Comparison of ENCODE assay signal across 8 cellular contexts in the genomic region with DNA sequence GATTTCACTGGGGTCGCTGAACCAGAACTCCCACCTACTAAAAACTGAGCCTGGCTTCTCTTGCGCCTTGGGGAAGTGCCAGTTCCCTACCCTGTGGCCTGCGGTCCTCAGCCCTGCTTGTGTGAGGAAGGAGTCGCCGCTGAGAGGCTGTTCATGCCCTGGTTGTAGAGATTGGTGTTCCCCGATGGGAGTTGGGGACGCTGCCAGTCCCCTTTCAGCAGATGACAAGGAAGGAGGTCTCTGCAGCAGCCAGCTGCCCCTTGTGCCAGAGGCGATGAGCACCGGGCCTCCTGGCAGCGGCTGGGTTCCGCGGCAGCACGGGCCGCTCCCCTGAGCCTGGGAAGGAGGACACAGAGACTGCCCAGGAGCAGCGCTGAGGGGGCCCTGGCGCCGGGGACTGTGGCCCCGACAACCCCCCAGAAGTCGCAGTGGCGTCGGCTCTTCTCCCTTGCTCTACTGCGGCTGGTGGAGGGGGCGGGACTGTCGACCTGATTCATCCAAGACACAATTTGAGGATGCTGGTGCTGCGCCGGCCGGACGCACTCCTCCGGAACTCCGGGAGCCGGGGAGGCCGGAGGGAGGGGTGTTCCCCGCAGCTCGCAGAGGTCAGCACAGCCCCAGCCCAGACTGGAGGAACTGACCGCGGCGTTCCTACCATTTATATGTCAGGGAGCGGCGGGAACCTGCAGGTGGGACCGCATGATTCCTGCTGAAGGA. TPM values are rescaled to one million over a fixed set of nuclear protein-coding genes. Genes with fewer than 3 reads are reported as not detected.
A peak's percentile ranks its signal among the peaks of the same experiment; 100 is the strongest.
DNase-seq lines count a peak whose midpoint lies in the region; ATAC-seq, FAIRE-seq and TF ChIP-seq lines count a peak whose summit lies in the region.

No MANE protein-coding gene starts in this region.

- DNase-seq in GM12878 (ENCODE audit: low read depth, low spot score) (no peak), left colon (peak; percentile 46 to 48), thoracic aorta (ENCODE audit: low spot score) (no peak), NCI-H1436 (lab: John Stamatoyannopoulos, UW) (no peak), NCI-H345 (lab: John Stamatoyannopoulos, UW) (no peak), type B pancreatic cell (ENCODE audit: extremely low spot score, unreplicated experiment) (no peak)

- peak overlapping the region; percentile 58 for H2AFZ ChIP-seq in GM12878 (ENCODE audit: control insufficient read depth, low read depth, low read length)

- intact Hi-C loops in GM12878 (cut with micrococcal nuclease; ENCODE audit: unreplicated experiment) (loop anchor here (5.0 kb wide), 1 partner anchor 42 kb away; no protein-coding TSS in a partner anchor), left colon (cut with DNase I, micrococcal nuclease) (no loop called here)

- H3K4me3 Mint-ChIP-seq in type B pancreatic cell: no peak overlapping the region

- H3K27me3 ChIP-seq in GM12878 (replicated peaks in 1 of 2; ENCODE audit: control insufficient read depth in 2 of 2, insufficient read depth in 2 of 2, low read length in 1 of 2): no peaks in the 10 kb centered on the region; a peak in 1 of 4 replicates
- H3K27me3 ChIP-seq in thoracic aorta (replicated peaks; ENCODE audit: insufficient read depth): no peaks in the 10 kb centered on the region

- no peaks in the 10 kb centered on the region for H3K36me3 Mint-ChIP-seq in type B pancreatic cell

- H3K9ac ChIP-seq in GM12878 (ENCODE audit: control insufficient read depth, insufficient read depth, low read length): peak overlapping the region; percentile 41; the same call in 1 of the 2 replicates

- H3K4me3 ChIP-seq in GM12875 (ENCODE audit: low read depth, low read length) (peak overlapping the region; percentile 42), GM12878 (peak overlapping the region; percentile 45; the same call in 1 of the 2 replicates), thoracic aorta (peak overlapping the region; percentile 66)

- H4K20me1 ChIP-seq in GM12878 (ENCODE audit: control insufficient read depth, insufficient read depth): no peaks in the 10 kb centered on the region

- no peaks in the 10 kb centered on the region for H3K9me3 ChIP-seq in KOPT-K1 (ENCODE audit: insufficient read depth, low read length, poor library complexity, severe bottlenecking)
- no peaks in the 10 kb centered on the region for H3K9me3 ChIP-seq in GM12878 (replicated peaks; ENCODE audit: control insufficient read depth, insufficient read depth, low read length)
- no peaks in the 10 kb centered on the region for H3K9me3 ChIP-seq in thoracic aorta

- CTCF ChIA-PET in GM12878 (lab: Yijun Ruan, JAX): interaction anchor here (0.6 to 5.0 kb wide), 8 partner anchors 8 to 252 kb away, joined by 3 to 76 read pairs (median 4); no protein-coding TSS in a partner anchor

- in situ Hi-C loops in GM12878 (cut with MboI): loop anchor here (10.0 kb wide), 1 partner anchor 79 kb away; no protein-coding TSS in a partner anchor

- no peak overlapping the region for H3K27ac Mint-ChIP-seq in type B pancreatic cell

- no peaks in the 10 kb centered on the region for H3K36me3 ChIP-seq in KOPT-K1 (ENCODE audit: insufficient read depth, low read length)
- H3K36me3 ChIP-seq in GM12878 (ENCODE audit: control insufficient read depth in 2 of 2, insufficient read depth in 2 of 2, low read length in 1 of 2): no peaks in the 10 kb centered on the region
- no peaks in the 10 kb centered on the region for H3K36me3 ChIP-seq in thoracic aorta

- no peak for TF ChIP-seq EP300 in GM12878 (IDR thresholded peaks at IDR 0.05; ENCODE audit: borderline replicate concordance in 1 of 2, control insufficient read depth in 1 of 2, low read depth in 2 of 2, low read length in 2 of 2)

- H3K27ac ChIP-seq in KOPT-K1 (ENCODE audit: low read depth, low read length, poor library complexity, severe bottlenecking) (peak overlapping the region; percentile 82), GM12878 (ENCODE audit: control insufficient read depth, insufficient read depth) (peak overlapping the region; percentile 10), thoracic aorta (peak overlapping the region; percentile 67 to 73)

- H3K4me1 Mint-ChIP-seq in type B pancreatic cell (ENCODE audit: unreplicated experiment): no peaks in the 10 kb centered on the region

- peak; percentile 6; the same call in 2 of the 3 replicates for ATAC-seq in GM12878
- ATAC-seq in left colon: no peak
- ATAC-seq in thoracic aorta (ENCODE audit: insufficient number of reproducible peaks, low FRiP score, low read depth): peak; percentile 48

- no peaks in the 10 kb centered on the region for H3K9me3 Mint-ChIP-seq in type B pancreatic cell

- SMC1A ChIA-PET in GM12878 (lab: Charles Lee; ENCODE audit: uncharacterized antibody, unreplicated experiment): interaction anchor here (1.0 to 2.7 kb wide), 2 partner anchors 76 kb away, joined by 3 to 28 read pairs; no protein-coding TSS in a partner anchor

- no peak for FAIRE-seq in GM12878 (lab: Jason Lieb, UNC)

- H3K4me1 ChIP-seq in GM12878 (ENCODE audit: control insufficient read depth, insufficient read depth, low read length): peaks cover 36% of the 10 kb centered on the region
- H3K4me1 ChIP-seq in thoracic aorta (ENCODE audit: control insufficient read depth in 1 of 2, low read depth in 2 of 2): peaks cover 6 to 33% of the 10 kb centered on the region in 2 donors

- peak overlapping the region; percentile 89 for H3K4me2 ChIP-seq in GM12878 (ENCODE audit: control insufficient read depth, insufficient read depth)

- no peak for TF ChIP-seq POLR2A in GM12878 (IDR thresholded peaks at IDR 0.05; ENCODE audit: low read depth, low read length)

- TF ChIP-seq RAD21 in GM12878 (IDR thresholded peaks at IDR 0.05; ENCODE audit: insufficient read depth, low read depth, low read length): no peak

- TF ChIP-seq CTCF in GM12875 (IDR thresholded peaks at IDR 0.05; ENCODE audit: borderline replicate concordance, insufficient read depth, low read depth, low read length) (no peak), GM12878 (IDR thresholded peaks at IDR 0.05 in 2 of 3, conservative IDR thresholded peaks at IDR 0.05 in 1 of 3; ENCODE audit: control insufficient read depth in 2 of 3, extremely low read depth in 1 of 3, insufficient read depth in 1 of 3, low read depth in 3 of 3, low read length in 3 of 3) (no peak), thoracic aorta (IDR thresholded peaks at IDR 0.05) (no peak), type B pancreatic cell (conservative IDR thresholded peaks at IDR 0.05) (no peak)

- no peaks in the 10 kb centered on the region for H3K27me3 Mint-ChIP-seq in type B pancreatic cell

- WGBS in GM12878 (ENCODE audit: insufficient coverage, insufficient replicate concordance, low lambda C conversion rate, missing lambda C conversion rate): 2% methylated on average over 39 of the region's 40 CpGs

- POLR2A ChIA-PET in GM12878 (lab: Charles Lee): interaction anchor here (0.5 to 2.4 kb wide), 2 partner anchors 78 to 173 kb away, joined by 3 to 7 read pairs; no protein-coding TSS in a partner anchor

- H3K79me2 ChIP-seq in GM12878 (ENCODE audit: control insufficient read depth, insufficient read depth, low read length): no peaks in the 10 kb centered on the region

- RAD21 ChIA-PET in GM12878 (lab: Charles Lee; ENCODE audit: unreplicated experiment): interaction anchor here (1.2 kb wide), 1 partner anchor 185 kb away, joined by 3 read pairs; no protein-coding TSS in a partner anchor

- no TSS peak for BruUV-seq in GM12878 (replicated peaks; lab: Mats Ljungman, UMichigan)

RNA-seq across cellular contexts. Expression of a gene that starts 12.0 kb away (rescaled TPM):
- not detected in 2 replicates for total RNA-seq in GM12878 (2013; cell fraction: nucleolus; rRNA removed)
- total RNA-seq in GM12878 (2014; rRNA removed): 0.17 and 0.27 TPM in 2 replicates
- total RNA-seq in GM12878 (2014; rRNA removed; fragmentation: Illumina TruSeq; extraction: Trizol): 0.18 and 0.32 TPM in 2 replicates
- 0.18 TPM in 1 of 2 replicates, not detected in the other for total RNA-seq in GM12878 (2021)
- 0.16 TPM for polyA plus RNA-seq in GM12878 (2011; ENCODE audit: low read depth)
- 0.20 and 0.88 TPM in 2 replicates for polyA plus RNA-seq in GM12878 (2011; rRNA removed)
- polyA plus RNA-seq in GM12878 (2011; cell fraction: cytosol; rRNA removed): 0.08 and 0.19 TPM in 2 replicates
- polyA plus RNA-seq in GM12878 (2011; cell fraction: nucleus; rRNA removed): 0.21 and 0.67 TPM in 2 replicates
- polyA plus RNA-seq in GM12878 (2012): 0.06 and 0.15 TPM in 2 replicates
- polyA plus RNA-seq in GM12878 (2014; fragmentation: Illumina TruSeq; extraction: Trizol): 0.29 TPM in 1 of 2 replicates, not detected in the other
- polyA plus RNA-seq in GM12878 (2014; fragmentation: Nextera tagmentation; extraction: Ambion mirVana): under 1 TPM in 1 of 2 experiments, not detected in 1; 0.18 TPM
- polyA plus RNA-seq in GM12878 (2014; rRNA removed): 0.06 and 0.22 TPM in 2 replicates
- polyA plus RNA-seq in GM12878 (2016; fragmentation: Nextera tagmentation; extraction: Ambion mirVana): under 1 TPM in 1 of 2 experiments, not detected in 1; 0.14 TPM
- not detected in 2 replicates for polyA minus RNA-seq in GM12878 (2011; rRNA and poly(A)+ RNA removed)
- polyA minus RNA-seq in GM12878 (2011; cell fraction: cytosol; rRNA and poly(A)+ RNA removed): not detected in 2 replicates
- polyA minus RNA-seq in GM12878 (2011; cell fraction: nucleus; rRNA and poly(A)+ RNA removed): 0.24 and 0.29 TPM in 2 replicates
- 1 to 10 TPM; 2.1 to 4.7 TPM for total RNA-seq in left colon
- 10 to 100 TPM in 1 of 2 donors, 1 to 10 TPM in 1; 6.2 to 29.5 TPM for total RNA-seq in thoracic aorta
- not detected in 2 replicates for total RNA-seq in type B pancreatic cell (ENCODE audit: low replicate concordance)

RNA-seq across cellular contexts. Expression of a gene that starts 12.0 kb away (rescaled TPM):
- total RNA-seq in GM12878 (2013; cell fraction: nucleolus; rRNA removed): 0.35 TPM in 1 of 2 replicates, not detected in the other
- total RNA-seq in GM12878 (2014; rRNA removed) (0.17 TPM in 1 of 2 replicates, not detected in the other), GM12878 (2014; rRNA removed; fragmentation: Illumina TruSeq; extraction: Trizol) (not detected in 2 replicates), GM12878 (2021) (0.13 TPM in 1 of 2 replicates, not detected in the other), left colon (1 to 10 TPM; 1.2 to 1.6 TPM), thoracic aorta (10 to 100 TPM in 1 of 2 donors, 1 to 10 TPM in 1; 4.7 to 20.0 TPM), type B pancreatic cell (ENCODE audit: low replicate concordance) (not detected in 2 replicates)
- not detected for polyA plus RNA-seq in GM12878 (2011; ENCODE audit: low read depth)
- polyA plus RNA-seq in GM12878 (2011; rRNA removed) (not detected in 2 replicates), GM12878 (2014; fragmentation: Illumina TruSeq; extraction: Trizol) (not detected in 2 replicates), GM12878 (2014; fragmentation: Nextera tagmentation; extraction: Ambion mirVana) (not detected), GM12878 (2014; rRNA removed) (0.11 TPM in 1 of 2 replicates, not detected in the other), GM12878 (2016; fragmentation: Nextera tagmentation; extraction: Ambion mirVana) (not detected)
- polyA plus RNA-seq in GM12878 (2011; cell fraction: cytosol; rRNA removed): 0.07 TPM in 1 of 2 replicates, not detected in the other
- polyA plus RNA-seq in GM12878 (2011; cell fraction: nucleus; rRNA removed): 0.10 and 0.13 TPM in 2 replicates
- not detected in 2 replicates for polyA plus RNA-seq in GM12878 (2012)
- 0.15 TPM in 1 of 2 replicates, not detected in the other for polyA minus RNA-seq in GM12878 (2011; rRNA and poly(A)+ RNA removed)
- polyA minus RNA-seq in GM12878 (2011; cell fraction: cytosol; rRNA and poly(A)+ RNA removed): not detected in 2 replicates
- polyA minus RNA-seq in GM12878 (2011; cell fraction: nucleus; rRNA and poly(A)+ RNA removed): not detected in 2 replicates

RNA-seq across cellular contexts. Expression of a gene that starts 41.7 kb away (rescaled TPM):
- 7.2 and 7.6 TPM in 2 replicates for total RNA-seq in GM12878 (2013; cell fraction: nucleolus; rRNA removed)
- total RNA-seq in GM12878 (2014; rRNA removed): 3.0 and 3.2 TPM in 2 replicates
- total RNA-seq in GM12878 (2014; rRNA removed; fragmentation: Illumina TruSeq; extraction: Trizol): 4.7 and 5.7 TPM in 2 replicates
- 3.9 and 4.0 TPM in 2 replicates for total RNA-seq in GM12878 (2021)
- polyA plus RNA-seq in GM12878 (2011; ENCODE audit: low read depth): 2.1 TPM
- 2.4 TPM in 2 replicates for polyA plus RNA-seq in GM12878 (2011; rRNA removed)
- 0.90 and 1.2 TPM in 2 replicates for polyA plus RNA-seq in GM12878 (2011; cell fraction: cytosol; rRNA removed)
- 5.7 and 7.8 TPM in 2 replicates for polyA plus RNA-seq in GM12878 (2011; cell fraction: nucleus; rRNA removed)
- polyA plus RNA-seq in GM12878 (2012): 0.81 and 1.0 TPM in 2 replicates
- 8.8 and 11.3 TPM in 2 replicates for polyA plus RNA-seq in GM12878 (2014; fragmentation: Illumina TruSeq; extraction: Trizol)
- 10 to 100 TPM in 1 of 2 experiments, 1 to 10 TPM in 1; 8.1 to 11.1 TPM for polyA plus RNA-seq in GM12878 (2014; fragmentation: Nextera tagmentation; extraction: Ambion mirVana)
- polyA plus RNA-seq in GM12878 (2014; rRNA removed): 4.5 and 4.6 TPM in 2 replicates
- 1 to 10 TPM; 3.3 to 3.4 TPM for polyA plus RNA-seq in GM12878 (2016; fragmentation: Nextera tagmentation; extraction: Ambion mirVana)
- 0.26 and 1.0 TPM in 2 replicates for polyA minus RNA-seq in GM12878 (2011; rRNA and poly(A)+ RNA removed)
- polyA minus RNA-seq in GM12878 (2011; cell fraction: cytosol; rRNA and poly(A)+ RNA removed): 0.52 TPM in 1 of 2 replicates, not detected in the other
- polyA minus RNA-seq in GM12878 (2011; cell fraction: nucleus; rRNA and poly(A)+ RNA removed): 1.1 and 1.7 TPM in 2 replicates
- total RNA-seq in left colon: 1 to 10 TPM; 4.4 to 5.6 TPM
- total RNA-seq in thoracic aorta: 10 to 100 TPM; 27.5 to 31.4 TPM
- 0.95 and 2.1 TPM in 2 replicates for total RNA-seq in type B pancreatic cell (ENCODE audit: low replicate concordance)

Comparison
In these comparisons a context has a peak if more than half of its experiments do, and no peak if none do; other contexts are left out.
1. H3K27ac ChIP-seq: peak in every context shown above with its lines; median percentile 82 in KOPT-K1; 70 in thoracic aorta; 10 in GM12878.
2. DNase-seq: peak in left colon (2 of 2); none in GM12878 (single experiment), thoracic aorta (single experiment), NCI-H1436 (single experiment), NCI-H345 (single experiment) and type B pancreatic cell (single experiment).
3. Peak in every context shown above with its lines, with median percentiles within 50 percentile points of each other: H3K4me3 ChIP-seq.